Comparison of ENCODE assay signal across 17 cellular contexts in the genomic region with DNA sequence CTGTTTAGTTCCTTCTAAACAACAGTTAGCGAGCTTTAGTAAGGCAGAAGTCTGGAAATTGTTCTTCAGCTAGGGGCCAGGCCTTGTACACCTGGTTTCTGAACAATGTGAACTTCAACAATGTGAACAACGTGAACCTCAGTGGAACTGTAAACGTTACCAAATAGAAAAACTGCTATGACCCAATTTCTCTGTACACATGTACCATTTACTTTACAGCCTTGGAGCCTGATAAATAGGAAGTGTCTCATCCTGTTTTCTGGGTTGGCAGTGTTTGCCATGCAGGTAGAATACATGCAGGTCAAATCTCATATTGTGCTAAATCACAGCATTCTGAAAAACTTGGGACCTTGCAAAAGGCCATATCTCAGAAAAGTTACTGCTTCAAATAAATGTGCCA. TPM values are rescaled to one million over a fixed set of nuclear protein-coding genes. Genes with fewer than 3 reads are reported as not detected.
DNase-seq lines count a peak whose midpoint lies in the region; ATAC-seq and TF ChIP-seq lines count a peak whose summit lies in the region.
"Had no signal": no experiment of that assay in that cellular context is flagged by ENCODE, and none has a peak within 500 bp of the region (broad histone marks: within the 10 kb centered on the region; RNA-seq: fewer than 3 reads in every experiment).

No MANE protein-coding gene starts in this region.

- H3K27me3 ChIP-seq in PC-3 (ENCODE audit: low read length) = no peaks in the 10 kb centered on the region
- no peaks in the 10 kb centered on the region for H3K27me3 ChIP-seq in lower lobe of right lung (ENCODE audit: low read depth)
- no peaks in the 10 kb centered on the region for H3K27me3 ChIP-seq in subcutaneous abdominal adipose tissue (ENCODE audit: control insufficient read depth in 5 of 5, insufficient read depth in 4 of 5, low read length in 5 of 5)
- H3K27me3 ChIP-seq: Peyer's patch had no signal

- H4K20me1 ChIP-seq in PC-3 (ENCODE audit: low read length) = no peaks in the 10 kb centered on the region

- H3K9ac ChIP-seq in PC-3 (ENCODE audit: low read length) (no peak overlapping the region), subcutaneous abdominal adipose tissue (ENCODE audit: low read length in 5 of 5) (no peak overlapping the region)

- H3K9me2 ChIP-seq in PC-3 (replicated peaks; ENCODE audit: low read length) = no peaks in the 10 kb centered on the region

- H2AFZ ChIP-seq in PC-3 (ENCODE audit: low read length) = no peak overlapping the region

- no peak for TF ChIP-seq CTCF in PC-3 (conservative IDR thresholded peaks at IDR 0.05; ENCODE audit: low read depth, low read length)
- TF ChIP-seq CTCF in lower lobe of right lung (IDR thresholded peaks at IDR 0.05) = no peak

- H3K4me2 ChIP-seq in PC-3 (ENCODE audit: low read length) = no peak overlapping the region

- H3K9me3 ChIP-seq in PC-3 (ENCODE audit: low read length) (no peaks in the 10 kb centered on the region), lower lobe of right lung (no peaks in the 10 kb centered on the region), subcutaneous abdominal adipose tissue (ENCODE audit: control insufficient read depth in 5 of 5, low read length in 5 of 5) (no peaks in the 10 kb centered on the region)
- H3K9me3 ChIP-seq: Peyer's patch had no signal

- intact Hi-C loops in PC-3 (cut with micrococcal nuclease) (loop anchor here (1.0 kb wide), 1 partner anchor 53 kb away; no protein-coding TSS in a partner anchor), lower lobe of right lung (cut with DNase I) (no loop called here)

- H3K4me3 ChIP-seq in PC-3 (ENCODE audit: low read length) (no peak overlapping the region), lower lobe of right lung (peak overlapping the region; percentile 52), subcutaneous abdominal adipose tissue (ENCODE audit: low read depth in 1 of 5, low read length in 5 of 5) (peak overlapping the region in 3 of 5 donors; percentile 62 to 74 (median 71))

- no peaks in the 10 kb centered on the region for H3K36me3 ChIP-seq in PC-3 (ENCODE audit: low read depth, low read length)
- no peaks in the 10 kb centered on the region for H3K36me3 ChIP-seq in lower lobe of right lung
- no peaks in the 10 kb centered on the region for H3K36me3 ChIP-seq in subcutaneous abdominal adipose tissue (ENCODE audit: control insufficient read depth in 5 of 5, insufficient read depth in 5 of 5, low read length in 5 of 5)
- H3K36me3 ChIP-seq: Peyer's patch had no signal

- no peaks in the 10 kb centered on the region for H3F3A ChIP-seq in PC-3 (ENCODE audit: low read length, unreplicated experiment)

- POLR2A ChIA-PET in PC-3 (lab: Charles Lee; ENCODE audit: unreplicated experiment) = no interaction called here

- H3K27ac ChIP-seq in PC-3 (ENCODE audit: low read length) (no peak overlapping the region), lower lobe of right lung (peak overlapping the region; percentile 33), subcutaneous abdominal adipose tissue (ENCODE audit: low read depth, low read length) (no peak overlapping the region)
- H3K27ac ChIP-seq: Peyer's patch had no signal

- no TSS peak for BruUV-seq in PC-3 (replicated peaks; lab: Mats Ljungman, UMichigan)

- H3K4me1 ChIP-seq in PC-3 (ENCODE audit: insufficient read depth, low read length) (peaks cover 27% of the 10 kb centered on the region), lower lobe of right lung (peaks cover 22% of the 10 kb centered on the region), subcutaneous abdominal adipose tissue (ENCODE audit: control insufficient read depth in 5 of 5, insufficient read depth in 5 of 5, low read length in 5 of 5) (peaks cover 0 to 22% (median 15%) of the 10 kb centered on the region in 5 donors)

- no peaks in the 10 kb centered on the region for H3K79me2 ChIP-seq in PC-3 (ENCODE audit: low read length)

- DNase-seq in DMS53 treated with DMSO at 0.1 percent for 48 hours (lab: John Stamatoyannopoulos, UW; ENCODE audit: unreplicated experiment) (peak; percentile 13), PC-3 (peak; percentile 30), lower lobe of right lung (no peak)
- no peak for DNase-seq in activated CD4-positive, CD25-positive, alpha-beta regulatory T cell (lab: John Stamatoyannopoulos, UW)
- DNase-seq: COR-L47, EL, HFFc6, MM.1S, NCI-H1092 treated with DMSO at 0.1 percent for 48 hours, NCI-H2107, NCI-H2227 treated with DMSO at 0.1 percent for 48 hours, NCI-H524, Peyer's patch, SHP77 had no signal

- CTCF ChIA-PET in PC-3 (lab: Charles Lee) = no interaction called here

- peak; percentile 4; the same call in 1 of the 2 replicates for ATAC-seq in PC-3
- ATAC-seq in lower lobe of right lung = peak in 1 of 2 donors; percentile 7
- no peak for ATAC-seq in GM19467 (IDR thresholded peaks at IDR 0.05; ENCODE audit: unreplicated experiment)
- no peak for ATAC-seq in HG02678 (IDR thresholded peaks at IDR 0.05; ENCODE audit: unreplicated experiment)

RNA-seq across cellular contexts. Expression of a gene that starts 1.6 kb away (rescaled TPM):
- total RNA-seq in PC-3 (2014; rRNA removed) = 1.2 and 1.7 TPM in 2 replicates
- total RNA-seq in lower lobe of right lung = 63.5 TPM
- total RNA-seq: HFFc6 had no signal

Comparison
In these comparisons a context has a peak if more than half of its experiments do, and no peak if none do; other contexts are left out.
1. DNase-seq: peak in DMS53 treated with DMSO at 0.1 percent for 48 hours (single experiment) and PC-3 (single experiment); none in lower lobe of right lung (single experiment) and activated CD4-positive, CD25-positive, alpha-beta regulatory T cell (0 of 4).
2. RNA of a gene that starts 1.6 kb away (total RNA-seq): 63.5 TPM in lower lobe of right lung (single experiment); 1.2 to 1.7 TPM in PC-3; every median in the first group is over 10 times any median in the second.